In genomic region chr7:107130487-107131220, GRCh38 we compare ENCODE assay signal across 17 cellular contexts.
DNase-seq lines count a peak whose midpoint lies in the region; FAIRE-seq and TF ChIP-seq lines count a peak whose summit lies in the region.
"Had no signal": no experiment of that assay in that cellular context is flagged by ENCODE, and none has a peak within 500 bp of the region (broad histone marks: within the 10 kb centered on the region; RNA-seq: fewer than 3 reads in every experiment).

No MANE protein-coding gene starts in this region.

- in situ Hi-C loops in astrocyte of the cerebellum (cut with HindIII; ENCODE audit: low sequenced_read_pairs) = no loop called here

- no peak overlapping the region; the same call in 1 of the 2 replicates for H3K9ac ChIP-seq in HUES48 (ENCODE audit: low read depth, low read length)

- H3K4me3 ChIP-seq in HUES48 (ENCODE audit: low read depth, low read length) = peak overlapping the region; percentile 45; the same call in 1 of the 2 replicates
- no peak overlapping the region for H3K4me3 ChIP-seq in astrocyte of the cerebellum (ENCODE audit: low read depth, low read length)
- H3K4me3 ChIP-seq: MG63, right lobe of liver, SJSA1 had no signal

- DNase-seq in DMS53 treated with DMSO at 0.1 percent for 48 hours (lab: John Stamatoyannopoulos, UW; ENCODE audit: unreplicated experiment) (peak; percentile 32), astrocyte of the cerebellum (ENCODE audit: low read depth) (peak; percentile 35), kidney glomerular epithelial cell (lab: John Stamatoyannopoulos, UW) (peak; percentile 6), NCI-H345 (lab: John Stamatoyannopoulos, UW) (no peak), HTR-8/SVneo (ENCODE audit: insufficient read length, low spot score) (no peak), D721Med (ENCODE audit: insufficient read length, low spot score) (no peak), NCI-H524 (lab: John Stamatoyannopoulos, UW) (no peak)
- DNase-seq: activated B cell treated with CpG ODN at 0.5 μM for 24 hours; activated naive CD8-positive, alpha-beta T cell treated with anti-CD3 and anti-CD28 coated beads, Interleukin-2, amount 50 U/mL, for 24 hours; activated T-cell treated with anti-CD3 and anti-CD28 coated beads for 4 hours; C1 segment of cervical spinal cord; left colon; MG63; right lobe of liver had no signal

- no peaks in the 10 kb centered on the region for H3K27me3 ChIP-seq in HUES48 (ENCODE audit: control insufficient read depth, insufficient read depth, low read length)
- H3K27me3 ChIP-seq: MG63, right lobe of liver, SJSA1 had no signal

- H3K36me3 ChIP-seq in HUES48 (ENCODE audit: control insufficient read depth, insufficient read depth, low read length) = no peaks in the 10 kb centered on the region
- H3K36me3 ChIP-seq: MG63, right lobe of liver, SJSA1 had no signal

- H3K9me3 ChIP-seq in HUES48 (ENCODE audit: control insufficient read depth, insufficient read depth, low read length) = no peaks in the 10 kb centered on the region
- H3K9me3 ChIP-seq: MG63, right lobe of liver, SJSA1 had no signal

- FAIRE-seq in HTR-8/SVneo (lab: Jason Lieb, UNC) (no peak), D721Med (lab: Jason Lieb, UNC) (no peak)
- FAIRE-seq: frontal cortex had no signal

- peaks cover 19% of the 10 kb centered on the region for H3K4me1 ChIP-seq in HUES48 (ENCODE audit: control insufficient read depth, insufficient read depth, low read length)
- H3K4me1 ChIP-seq: right lobe of liver, SJSA1 had no signal

- TF ChIP-seq CTCF in astrocyte of the cerebellum (IDR thresholded peaks at IDR 0.05; ENCODE audit: low read depth, low read length, missing control alignments) = peak; percentile 33
- no peak for TF ChIP-seq CTCF in D721Med (IDR thresholded peaks at IDR 0.05; ENCODE audit: insufficient read depth, missing control alignments)

- peak overlapping the region; percentile 95 for H3K27ac ChIP-seq in HUES48 (ENCODE audit: low read depth, low read length)
- H3K27ac ChIP-seq: right lobe of liver, SJSA1 had no signal

Comparison
In these comparisons a context has a peak if more than half of its experiments do, and no peak if none do; other contexts are left out.
1. DNase-seq: peak in DMS53 treated with DMSO at 0.1 percent for 48 hours (single experiment), astrocyte of the cerebellum (single experiment) and kidney glomerular epithelial cell (single experiment); none in NCI-H345 (single experiment), HTR-8/SVneo (single experiment), D721Med (single experiment) and NCI-H524 (0 of 2).